In genomic region chr10:120581496-120581895, GRCh38 we compare ENCODE assay signal across 23 cellular contexts.
DNase-seq lines count a peak whose midpoint lies in the region; TF ChIP-seq lines count a peak whose summit lies in the region.
"Had no signal": no experiment of that assay in that cellular context is flagged by ENCODE, and none has a peak within 500 bp of the region (broad histone marks: within the 10 kb centered on the region; RNA-seq: fewer than 3 reads in every experiment).

No MANE protein-coding gene starts in this region.

- peak; percentile 3 for DNase-seq in DMS 273 (lab: John Stamatoyannopoulos, UW; ENCODE audit: unreplicated experiment)
- no peak for DNase-seq in DMS 273 treated with DMSO at 0.1 percent for 48 hours (lab: John Stamatoyannopoulos, UW)
- DNase-seq in WERI-Rb-1: no peak
- peak; percentile 9 for DNase-seq in iPS DF 19.7 (ENCODE audit: low read depth, low spot score)
- DNase-seq in renal cortical epithelial cell (ENCODE audit: low read depth): peak; percentile 7
- no peak for DNase-seq in foreskin fibroblast
- no peak for DNase-seq in stimulated activated CD4-positive, alpha-beta T cell treated with anti-CD3 and anti-CD28 coated beads, Interleukin-15, amount 100 ng/mL, for 24 hours
- no peak for DNase-seq in NCI-H1930 (lab: John Stamatoyannopoulos, UW)
- DNase-seq: 8988T; activated CD4-positive, alpha-beta T cell treated with anti-CD3 and anti-CD28 coated beads, Interleukin-2, amount 50 U/mL, for 1 hour; activated T-cell treated with anti-CD3 and anti-CD28 coated beads, Interleukin-2, amount 50 U/mL, for 4 hours; CD4-positive, alpha-beta memory T cell; cerebellar nuclear complex; glutamatergic neuron; KG1; left cardiac atrium; NCI-H1417 treated with DMSO at 0.1 percent for 48 hours; PC-3; Right ventricle myocardium superior; SW 1271; T-helper 9 cell had no signal

- H3K4me3 ChIP-seq in WERI-Rb-1 (ENCODE audit: low read depth, low read length) (no peak overlapping the region), foreskin fibroblast (ENCODE audit: low read depth in 1 of 2, low read length in 2 of 2) (no peak overlapping the region)
- H3K4me3 ChIP-seq: dorsolateral prefrontal cortex, prostate gland had no signal

- no peaks in the 10 kb centered on the region; the same call in 1 of the 2 replicates for H3K36me3 ChIP-seq in WERI-Rb-1
- H3K36me3 ChIP-seq: prostate gland had no signal

- no peaks in the 10 kb centered on the region for H3K27me3 ChIP-seq in WERI-Rb-1 (ENCODE audit: insufficient read depth, low read depth, severe bottlenecking)

- H3K9me3 ChIP-seq in WERI-Rb-1 (ENCODE audit: severe bottlenecking): no peaks in the 10 kb centered on the region
- H3K9me3 ChIP-seq: prostate gland had no signal

- TF ChIP-seq CTCF in WERI-Rb-1 (IDR thresholded peaks at IDR 0.05; ENCODE audit: low read depth, low read length) (peak; percentile 32; the same call in 1 of the 2 replicates), foreskin fibroblast (IDR thresholded peaks at IDR 0.05; ENCODE audit: low read depth, low read length) (no peak)

- no peak overlapping the region for H3K27ac ChIP-seq in WERI-Rb-1
- H3K27ac ChIP-seq: prostate gland had no signal

Comparison
In these comparisons a context has a peak if more than half of its experiments do, and no peak if none do; other contexts are left out.
1. DNase-seq: peak in DMS 273 (single experiment), iPS DF 19.7 (single experiment) and renal cortical epithelial cell (single experiment); none in DMS 273 treated with DMSO at 0.1 percent for 48 hours (single experiment), WERI-Rb-1 (single experiment), foreskin fibroblast (0 of 2), stimulated activated CD4-positive, alpha-beta T cell treated with anti-CD3 and anti-CD28 coated beads, Interleukin-15, amount 100 ng/mL, for 24 hours (single experiment) and NCI-H1930 (0 of 2).